ENCODE assay signal across 14 cellular contexts in genomic region chr6:118992186-118992795, GRCh38.
"Had no signal": no experiment of that assay in that cellular context is flagged by ENCODE, and none has a peak within 500 bp of the region (broad histone marks: within the 10 kb centered on the region; RNA-seq: fewer than 3 reads in every experiment).

No MANE protein-coding gene starts in this region.

- H3K27ac ChIP-seq: SJCRH30 had no signal

- DNase-seq: KBM-7, MV-4-11, NCI-H1092, NCI-H1105 treated with DMSO at 0.1 percent for 48 hours, NCI-H1417 treated with DMSO at 0.1 percent for 48 hours, NCI-H146, NCI-H1694 treated with DMSO at 0.1 percent for 48 hours, NCI-H1930, NCI-H2081, NCI-H2107, NCI-H2227 treated with DMSO at 0.1 percent for 48 hours, NCI-H526, SHP77 treated with DMSO at 0.1 percent for 48 hours, SJCRH30 had no signal
